8 cellular contexts compared by ENCODE assay signal in genomic region chr12:68331869-68332725, GRCh38. TPM values are rescaled to one million over a fixed set of nuclear protein-coding genes. Genes with fewer than 3 reads are reported as not detected.
DNase-seq lines count a peak whose midpoint lies in the region; ATAC-seq and TF ChIP-seq lines count a peak whose summit lies in the region.

Gene MDM1, minus strand, starts transcription at chr12:68332362. Its CDS starts 117 bp downstream, at chr12:68332245.

- H3K27ac ChIP-seq in RWPE1: peak within 1 kb of the TSS; percentile 65

- no peaks in the 10 kb centered on the region for H3K9me3 Mint-ChIP-seq in activated T-helper 17 cell treated with anti-CD3 and anti-CD28 coated beads, Interleukin-2, amount 50 U/mL, for 72 hours
- no peaks in the 10 kb centered on the region for H3K9me3 Mint-ChIP-seq in natural killer cell

- peaks cover 6% of the 10 kb centered on the region for H3K36me3 Mint-ChIP-seq in activated T-helper 17 cell treated with anti-CD3 and anti-CD28 coated beads, Interleukin-2, amount 50 U/mL, for 72 hours (ENCODE audit: low read depth)
- no peaks in the 10 kb centered on the region for H3K36me3 Mint-ChIP-seq in natural killer cell

- TF ChIP-seq CTCF in LNCaP clone FGC (IDR thresholded peaks at IDR 0.05; ENCODE audit: control insufficient read depth, extremely low read depth, insufficient read depth): no peak
- TF ChIP-seq CTCF in RWPE1 (conservative IDR thresholded peaks at IDR 0.05; ENCODE audit: low read depth): no peak
- TF ChIP-seq CTCF in natural killer cell (IDR thresholded peaks at IDR 0.05): no peak

- H3K27me3 Mint-ChIP-seq in activated T-helper 17 cell treated with anti-CD3 and anti-CD28 coated beads, Interleukin-2, amount 50 U/mL, for 72 hours: no peaks in the 10 kb centered on the region
- H3K27me3 Mint-ChIP-seq in natural killer cell (ENCODE audit: low read depth in 2 of 2): no peaks in the 10 kb centered on the region

- H3K4me3 Mint-ChIP-seq in activated T-helper 17 cell treated with anti-CD3 and anti-CD28 coated beads, Interleukin-2, amount 50 U/mL, for 72 hours: peak within 1 kb of the TSS; percentile 82
- peak within 1 kb of the TSS; percentile 89 for H3K4me3 Mint-ChIP-seq in natural killer cell

- peak within 1 kb of the TSS; percentile 91 for H3K4me3 ChIP-seq in LNCaP clone FGC (ENCODE audit: low read depth, low read length)

- H3K27ac Mint-ChIP-seq in activated T-helper 17 cell treated with anti-CD3 and anti-CD28 coated beads, Interleukin-2, amount 50 U/mL, for 72 hours: peak within 1 kb of the TSS; percentile 78
- H3K27ac Mint-ChIP-seq in natural killer cell: peak within 1 kb of the TSS; percentile 86 to 91

- DNase-seq in Daoy (ENCODE audit: low read depth) (peak; percentile 99), GOT3 (lab: John Stamatoyannopoulos, UW) (peak; percentile 100), LNCaP clone FGC (ENCODE audit: low read depth) (peak; percentile 96), RWPE1 (ENCODE audit: low spot score) (peak; percentile 95), fibroblast of peridontal ligament (ENCODE audit: extremely low read depth) (peak; percentile 97), natural killer cell (peak; percentile 93)
- DNase-seq in stimulated activated naive CD4-positive, alpha-beta T cell treated with Interleukin-2 at 50 U/mL for 16 hours (lab: John Stamatoyannopoulos, UW): peak; percentile 96

- POLR2A ChIA-PET in RWPE1 (lab: Yijun Ruan, JAX; ENCODE audit: low non-redundant PET): interaction anchor here (0.5 kb wide), 1 partner anchor 61 kb away, joined by 3 read pairs; no protein-coding TSS in a partner anchor

- intact Hi-C loops in natural killer cell (cut with micrococcal nuclease): loop anchor here (1.0 to 5.0 kb wide), 2 partner anchors 90 to 207 kb away; no protein-coding TSS in a partner anchor

- ATAC-seq in activated T-helper 17 cell treated with anti-CD3 and anti-CD28 coated beads, Interleukin-2, amount 50 U/mL, for 72 hours (replicated peaks): peak; percentile 98
- peak; percentile 96 to 98 (median 96) for ATAC-seq in natural killer cell

- H3K4me1 Mint-ChIP-seq in activated T-helper 17 cell treated with anti-CD3 and anti-CD28 coated beads, Interleukin-2, amount 50 U/mL, for 72 hours: peaks cover 22% of the 10 kb centered on the region
- H3K4me1 Mint-ChIP-seq in natural killer cell: peaks cover 44 to 57% of the 10 kb centered on the region in 2 donors

- CTCF ChIA-PET in RWPE1 (lab: Yijun Ruan, JAX): interaction anchor here (0.7 to 0.8 kb wide), 2 partner anchors 109 to 209 kb away, joined by 3 to 4 read pairs; no protein-coding TSS in a partner anchor

RNA-seq across cellular contexts. Expression of gene MDM1, which starts in this region (rescaled TPM):
- total RNA-seq in Daoy (2014; rRNA removed; shearing (Covaris generic)): 20.5 and 21.6 TPM in 2 replicates
- 10 to 100 TPM; 14.2 to 31.5 TPM for total RNA-seq in activated T-helper 17 cell treated with anti-CD3 and anti-CD28 coated beads, Interleukin-2, amount 50 U/mL, for 72 hours
- 10 to 100 TPM; 21.3 to 36.2 (median 26.5) TPM for total RNA-seq in natural killer cell

Comparison
In these comparisons a context has a peak if more than half of its experiments do, and no peak if none do; other contexts are left out.
1. Peak in every context shown above with its lines: DNase-seq, ATAC-seq, H3K4me3 ChIP-seq and H3K27ac ChIP-seq.